14 cellular contexts compared by ENCODE assay signal in genomic region chr17:41518789-41519449, GRCh38. TPM values are rescaled to one million over a fixed set of nuclear protein-coding genes. Genes with fewer than 3 reads are reported as not detected.
A peak's percentile ranks its signal among the peaks of the same experiment; 100 is the strongest.
DNase-seq lines count a peak whose midpoint lies in the region; ATAC-seq and TF ChIP-seq lines count a peak whose summit lies in the region.
"Had no signal": no experiment of that assay in that cellular context is flagged by ENCODE, and none has a peak within 500 bp of the region (broad histone marks: within the 10 kb centered on the region; RNA-seq: fewer than 3 reads in every experiment).

TSS of gene KRT15 (minus strand) at chr17:41518890. CDS start at chr17:41518827, 63 bp downstream.

- H3K4me2 ChIP-seq in mammary epithelial cell (ENCODE audit: insufficient read depth, low read depth, low read length) (peak within 1 kb of the TSS; percentile 84), neural progenitor cell (no peak within 1 kb of the TSS)

- no peaks in the 10 kb centered on the region for H3K9me3 Mint-ChIP-seq in neural progenitor cell
- H3K9me3 Mint-ChIP-seq in CD4-positive, alpha-beta memory T cell, result peaks cover 0 to 1% (median 0%) of the 10 kb centered on the region in 8 donors
- no peaks in the 10 kb centered on the region for H3K9me3 Mint-ChIP-seq in stimulated activated effector memory CD8-positive, alpha-beta T cell treated with anti-CD3 and anti-CD28 coated beads, Interleukin-12 subunit alpha, Interleukin-12 subunit beta, amount 100 ng/mL, for 72 hours

- H3K4me3 Mint-ChIP-seq in neural progenitor cell, result no peak within 1 kb of the TSS
- no peak within 1 kb of the TSS for H3K4me3 Mint-ChIP-seq in CD4-positive, alpha-beta memory T cell
- H3K4me3 Mint-ChIP-seq in stimulated activated effector memory CD8-positive, alpha-beta T cell treated with anti-CD3 and anti-CD28 coated beads, Interleukin-12 subunit alpha, Interleukin-12 subunit beta, amount 100 ng/mL, for 72 hours, result no peak within 1 kb of the TSS
- H3K4me3 Mint-ChIP-seq: naive thymus-derived CD4-positive, alpha-beta T cell had no signal

- H4K20me1 ChIP-seq in mammary epithelial cell (ENCODE audit: insufficient read depth, low read length), result no peaks in the 10 kb centered on the region
- H4K20me1 ChIP-seq in neural progenitor cell (ENCODE audit: low read depth), result peaks cover 13% of the 10 kb centered on the region

- no peak for ATAC-seq in stimulated activated effector memory CD8-positive, alpha-beta T cell treated with anti-CD3 and anti-CD28 coated beads, Interleukin-12 subunit alpha, Interleukin-12 subunit beta, amount 100 ng/mL, for 72 hours
- ATAC-seq: naive thymus-derived CD4-positive, alpha-beta T cell; Right ventricle myocardium inferior had no signal

- no peaks in the 10 kb centered on the region for H3K9me3 ChIP-seq in mammary epithelial cell (replicated peaks; ENCODE audit: insufficient read depth, low read length)
- H3K9me3 ChIP-seq in neural progenitor cell (ENCODE audit: low read depth), result no peaks in the 10 kb centered on the region
- H3K9me3 ChIP-seq in CD4-positive, alpha-beta memory T cell (ENCODE audit: control insufficient read depth in 1 of 2, low read length in 2 of 2), result no peaks in the 10 kb centered on the region

- in situ Hi-C loops in mammary epithelial cell (cut with MboI; ENCODE audit: low sequenced_read_pairs in 2 of 2), result no loop called here

- H3K4me3 ChIP-seq in mammary epithelial cell (replicated peaks in 1 of 3; ENCODE audit: insufficient read depth in 1 of 3, low read depth in 2 of 3, low read length in 3 of 3) (peak within 1 kb of the TSS; percentile 24 to 53 (median 45)), neural progenitor cell (no peak within 1 kb of the TSS)
- H3K4me3 ChIP-seq in CD4-positive, alpha-beta memory T cell (ENCODE audit: low read length in 2 of 2), result no peak within 1 kb of the TSS

- H3K9ac ChIP-seq in mammary epithelial cell (ENCODE audit: insufficient read depth, low read length), result peak within 1 kb of the TSS; percentile 55
- no peak within 1 kb of the TSS for H3K9ac ChIP-seq in neural progenitor cell

- DNase-seq in EH (ENCODE audit: low read depth) (peak; percentile 55), NCI-H2081 treated with DMSO at 0.1 percent for 48 hours (lab: John Stamatoyannopoulos, UW) (peak; percentile 85), mammary epithelial cell (peak; percentile 94), neural progenitor cell (ENCODE audit: low spot score) (no peak), SHP77 (lab: John Stamatoyannopoulos, UW) (no peak), GM03348 (ENCODE audit: low spot score) (no peak)
- no peak for DNase-seq in CD4-positive, alpha-beta memory T cell
- DNase-seq in stimulated activated effector memory CD8-positive, alpha-beta T cell treated with anti-CD3 and anti-CD28 coated beads, Interleukin-12 subunit alpha, Interleukin-12 subunit beta, amount 100 ng/mL, for 72 hours (ENCODE audit: low spot score in 2 of 2), result no peak
- DNase-seq: activated CD4-positive, alpha-beta T cell treated with anti-CD3 and anti-CD28 coated beads, Interleukin-2, amount 50 U/mL, for 4 hours; GF-D8; hippocampal formation; naive thymus-derived CD4-positive, alpha-beta T cell; stimulated activated CD4-positive, alpha-beta T cell treated with anti-CD3 and anti-CD28 coated beads, Interleukin-1b, Interleukin-23, amount 100 ng/mL, for 48 hours had no signal

- TF ChIP-seq CTCF in mammary epithelial cell (conservative IDR thresholded peaks at IDR 0.05 in 1 of 2, IDR thresholded peaks at IDR 0.05 in 1 of 2; ENCODE audit: extremely low read depth in 1 of 2, insufficient read depth in 1 of 2, low read depth in 1 of 2, low read length in 2 of 2) (peak; percentile 10 to 48), neural progenitor cell (IDR thresholded peaks at IDR 0.05) (no peak)

- H2AFZ ChIP-seq in mammary epithelial cell (ENCODE audit: low read depth, low read length) (no peak within 1 kb of the TSS), neural progenitor cell (replicated peaks) (no peak within 1 kb of the TSS)

- dilution Hi-C loops in mammary epithelial cell (cut with HindIII; ENCODE audit: low sequenced_read_pairs), result no loop called here

- no TSS peak for BruUV-seq in mammary epithelial cell (replicated peaks; lab: Mats Ljungman, UMichigan)

- POLR2A ChIA-PET in CD4-positive, alpha-beta memory T cell (lab: Charles Lee; ENCODE audit: partially characterized antibody), result no interaction called here

- peaks cover 5% of the 10 kb centered on the region for H3K4me1 Mint-ChIP-seq in neural progenitor cell
- H3K4me1 Mint-ChIP-seq in CD4-positive, alpha-beta memory T cell, result no peaks in the 10 kb centered on the region
- H3K4me1 Mint-ChIP-seq in stimulated activated effector memory CD8-positive, alpha-beta T cell treated with anti-CD3 and anti-CD28 coated beads, Interleukin-12 subunit alpha, Interleukin-12 subunit beta, amount 100 ng/mL, for 72 hours, result no peaks in the 10 kb centered on the region

- no peaks in the 10 kb centered on the region for H3K36me3 Mint-ChIP-seq in neural progenitor cell
- no peaks in the 10 kb centered on the region for H3K36me3 Mint-ChIP-seq in CD4-positive, alpha-beta memory T cell
- no peaks in the 10 kb centered on the region for H3K36me3 Mint-ChIP-seq in stimulated activated effector memory CD8-positive, alpha-beta T cell treated with anti-CD3 and anti-CD28 coated beads, Interleukin-12 subunit alpha, Interleukin-12 subunit beta, amount 100 ng/mL, for 72 hours
- H3K36me3 Mint-ChIP-seq: naive thymus-derived CD4-positive, alpha-beta T cell had no signal

- H3K27me3 Mint-ChIP-seq in neural progenitor cell (ENCODE audit: insufficient read depth, low read depth), result peaks cover 18% of the 10 kb centered on the region
- H3K27me3 Mint-ChIP-seq in CD4-positive, alpha-beta memory T cell, result peaks cover 2% of the 10 kb centered on the region in 2 donors
- H3K27me3 Mint-ChIP-seq: naive thymus-derived CD4-positive, alpha-beta T cell had no signal

- H3K36me3 ChIP-seq in mammary epithelial cell (ENCODE audit: insufficient read depth, low read length) (peaks cover 23% of the 10 kb centered on the region), neural progenitor cell (no peaks in the 10 kb centered on the region)
- H3K36me3 ChIP-seq in CD4-positive, alpha-beta memory T cell (ENCODE audit: insufficient read depth, low read length), result no peaks in the 10 kb centered on the region

- H3K27ac ChIP-seq in mammary epithelial cell (ENCODE audit: insufficient read depth, low read depth, low read length), result peak within 1 kb of the TSS; percentile 94
- no peak within 1 kb of the TSS for H3K27ac ChIP-seq in neural progenitor cell
- no peak within 1 kb of the TSS for H3K27ac ChIP-seq in CD4-positive, alpha-beta memory T cell (ENCODE audit: low read depth, low read length)

- 1% methylated on average over 8 of the region's 8 CpGs for WGBS in mammary epithelial cell (ENCODE audit: low coverage, missing lambda C conversion rate)

- intact Hi-C loops in mammary epithelial cell (cut with micrococcal nuclease), result loop anchor here (1.0 kb wide), 3 partner anchors 19 to 610 kb away; no protein-coding TSS in a partner anchor
- intact Hi-C loops in CD4-positive, alpha-beta memory T cell (cut with micrococcal nuclease), result no loop called here

- H3K4me1 ChIP-seq in mammary epithelial cell (ENCODE audit: insufficient read depth, low read length), result peaks cover 76% of the 10 kb centered on the region
- peaks cover 8% of the 10 kb centered on the region for H3K4me1 ChIP-seq in neural progenitor cell
- no peaks in the 10 kb centered on the region for H3K4me1 ChIP-seq in CD4-positive, alpha-beta memory T cell (ENCODE audit: insufficient read depth, low read length)

- peaks cover 27% of the 10 kb centered on the region for H3F3A ChIP-seq in neural progenitor cell (ENCODE audit: low read depth)

- no peaks in the 10 kb centered on the region for H3K27me3 ChIP-seq in mammary epithelial cell (ENCODE audit: insufficient read depth, low read length)
- H3K27me3 ChIP-seq in neural progenitor cell, result no peaks in the 10 kb centered on the region
- H3K27me3 ChIP-seq in CD4-positive, alpha-beta memory T cell (ENCODE audit: insufficient read depth, low read length), result no peaks in the 10 kb centered on the region

- H3K27ac Mint-ChIP-seq in neural progenitor cell, result peak within 1 kb of the TSS; percentile 29
- peak within 1 kb of the TSS in 3 of 7 donors; percentile 27 to 56 (median 44) for H3K27ac Mint-ChIP-seq in CD4-positive, alpha-beta memory T cell
- H3K27ac Mint-ChIP-seq in stimulated activated effector memory CD8-positive, alpha-beta T cell treated with anti-CD3 and anti-CD28 coated beads, Interleukin-12 subunit alpha, Interleukin-12 subunit beta, amount 100 ng/mL, for 72 hours, result no peak within 1 kb of the TSS
- H3K27ac Mint-ChIP-seq: naive thymus-derived CD4-positive, alpha-beta T cell had no signal

- CTCF ChIA-PET in mammary epithelial cell (lab: Charles Lee; ENCODE audit: low non-redundant PET), result interaction anchor here (0.6 to 0.8 kb wide), 3 partner anchors 22 to 51 kb away, joined by 3 to 7 read pairs (median 6); no protein-coding TSS in a partner anchor
- CTCF ChIA-PET in CD4-positive, alpha-beta memory T cell (lab: Charles Lee; ENCODE audit: partially characterized antibody), result no interaction called here

- peaks cover 26% of the 10 kb centered on the region for H3K79me2 ChIP-seq in mammary epithelial cell (ENCODE audit: insufficient read depth, low read length)
- H3K79me2 ChIP-seq in neural progenitor cell (ENCODE audit: low read depth), result no peaks in the 10 kb centered on the region

RNA-seq across cellular contexts. Expression of gene KRT15, which starts in this region (rescaled TPM):
- total RNA-seq in mammary epithelial cell (1,000 to 10,000 TPM in 1 of 2 donors, 100 to 1,000 TPM in 1; 302 to 1,980 TPM), neural progenitor cell (ENCODE audit: low replicate concordance) (0.15 TPM in 1 of 2 replicates, not detected in the other)
- polyA plus RNA-seq in mammary epithelial cell, result 2,083 TPM
- polyA minus RNA-seq in mammary epithelial cell, result 1,726 TPM
- not detected for total RNA-seq in CD4-positive, alpha-beta memory T cell
- polyA plus RNA-seq in CD4-positive, alpha-beta memory T cell, result not detected
- total RNA-seq: naive thymus-derived CD4-positive, alpha-beta T cell; Right ventricle myocardium inferior had no signal
- polyA plus RNA-seq: naive thymus-derived CD4-positive, alpha-beta T cell had no signal

Comparison
In these comparisons a context has a peak if more than half of its experiments do, and no peak if none do; other contexts are left out.
1. RNA of gene KRT15 (total RNA-seq): 302 to 1,980 TPM in mammary epithelial cell; 0.15 TPM in neural progenitor cell and not detected in CD4-positive, alpha-beta memory T cell; every median in the first group is over 100 times any median in the second.
2. RNA of gene KRT15 (polyA plus RNA-seq): 2,083 TPM in mammary epithelial cell (single experiment); not detected in CD4-positive, alpha-beta memory T cell; every median in the first group is over 1,000 times any median in the second.
3. DNase-seq: peak in EH (single experiment), NCI-H2081 treated with DMSO at 0.1 percent for 48 hours (single experiment) and mammary epithelial cell (single experiment); none in neural progenitor cell (single experiment), SHP77 (0 of 2), CD4-positive, alpha-beta memory T cell (0 of 5), stimulated activated effector memory CD8-positive, alpha-beta T cell treated with anti-CD3 and anti-CD28 coated beads, Interleukin-12 subunit alpha, Interleukin-12 subunit beta, amount 100 ng/mL, for 72 hours (0 of 2) and GM03348 (single experiment).
4. H3K4me3 ChIP-seq: peak in mammary epithelial cell (3 of 3); none in neural progenitor cell (single experiment) and CD4-positive, alpha-beta memory T cell (0 of 2).